Comparison of ENCODE assay signal across 10 cellular contexts in genomic region chr1:168709896-168710305, GRCh38. TPM values are rescaled to one million over a fixed set of nuclear protein-coding genes. Genes with fewer than 3 reads are reported as not detected.
DNase-seq lines count a peak whose midpoint lies in the region; ATAC-seq and TF ChIP-seq lines count a peak whose summit lies in the region.
"Had no signal": no experiment of that assay in that cellular context is flagged by ENCODE, and none has a peak within 500 bp of the region (broad histone marks: within the 10 kb centered on the region; RNA-seq: fewer than 3 reads in every experiment).

No MANE protein-coding gene starts in this region.

- TF ChIP-seq POLR2A in suprapubic skin (IDR thresholded peaks at IDR 0.05) = no peak

- TF ChIP-seq CTCF in left ventricle myocardium inferior (IDR thresholded peaks at IDR 0.05; ENCODE audit: borderline replicate concordance) (no peak), suprapubic skin (IDR thresholded peaks at IDR 0.05) (no peak)

- H3K27me3 ChIP-seq in left ventricle myocardium inferior (ENCODE audit: low read depth) = no peaks in the 10 kb centered on the region
- H3K27me3 ChIP-seq in suprapubic skin = no peaks in the 10 kb centered on the region
- no peaks in the 10 kb centered on the region for H3K27me3 ChIP-seq in CD4-positive, alpha-beta memory T cell (ENCODE audit: insufficient read depth, low read length)

- H3K4me3 Mint-ChIP-seq in activated T-helper 1 cell treated with anti-CD3 and anti-CD28 coated beads, Interleukin-12 subunit alpha, Interleukin-12 subunit beta, Interleukin-2, Interleukin-4 antibody, amounts not matched to agents 30 ng/mL and 10 ng/mL and 1 ng/mL, durations not matched to agents 14 hours and 24 hours and 36 hours = no peak overlapping the region
- no peak overlapping the region for H3K4me3 Mint-ChIP-seq in CD4-positive, alpha-beta memory T cell
- H3K4me3 Mint-ChIP-seq: H9, nephron progenitor cell had no signal

- H3K27ac ChIP-seq in left ventricle myocardium inferior (replicated peaks) = peak overlapping the region; percentile 71
- H3K27ac ChIP-seq in suprapubic skin = peak overlapping the region; percentile 66
- no peak overlapping the region for H3K27ac ChIP-seq in CD4-positive, alpha-beta memory T cell (ENCODE audit: low read depth, low read length)

- H3K9me3 ChIP-seq in left ventricle myocardium inferior (replicated peaks) (no peaks in the 10 kb centered on the region), suprapubic skin (no peaks in the 10 kb centered on the region)
- H3K9me3 ChIP-seq in CD4-positive, alpha-beta memory T cell (ENCODE audit: control insufficient read depth in 1 of 2, low read length in 2 of 2) = no peaks in the 10 kb centered on the region

- H3K36me3 ChIP-seq in left ventricle myocardium inferior (no peaks in the 10 kb centered on the region), suprapubic skin (no peaks in the 10 kb centered on the region)
- H3K36me3 ChIP-seq in CD4-positive, alpha-beta memory T cell (ENCODE audit: insufficient read depth, low read length) = no peaks in the 10 kb centered on the region

- H3K27ac Mint-ChIP-seq in activated T-helper 1 cell treated with anti-CD3 and anti-CD28 coated beads, Interleukin-12 subunit alpha, Interleukin-12 subunit beta, Interleukin-2, Interleukin-4 antibody, amounts not matched to agents 30 ng/mL and 10 ng/mL and 1 ng/mL, durations not matched to agents 14 hours and 24 hours and 36 hours = no peak overlapping the region
- no peak overlapping the region for H3K27ac Mint-ChIP-seq in CD4-positive, alpha-beta memory T cell
- H3K27ac Mint-ChIP-seq: nephron progenitor cell had no signal

- TF ChIP-seq EP300 in suprapubic skin (IDR thresholded peaks at IDR 0.05) = no peak

- WGBS in suprapubic skin = 48% methylated on average over 2 of the region's 2 CpGs

- CTCF ChIA-PET in CD4-positive, alpha-beta memory T cell (lab: Charles Lee; ENCODE audit: partially characterized antibody) = no interaction called here

- intact Hi-C loops in left ventricle myocardium inferior (cut with micrococcal nuclease) = no loop called here
- intact Hi-C loops in activated T-helper 1 cell treated with anti-CD3 and anti-CD28 coated beads, Interleukin-12 subunit alpha, Interleukin-12 subunit beta, Interleukin-2, Interleukin-4 antibody, amounts not matched to agents 30 ng/mL and 10 ng/mL and 1 ng/mL, durations not matched to agents 14 hours and 24 hours and 36 hours (cut with micrococcal nuclease) = no loop called here
- intact Hi-C loops in CD4-positive, alpha-beta memory T cell (cut with micrococcal nuclease) = no loop called here

- peaks cover 12% of the 10 kb centered on the region for H3K27me3 Mint-ChIP-seq in activated T-helper 1 cell treated with anti-CD3 and anti-CD28 coated beads, Interleukin-12 subunit alpha, Interleukin-12 subunit beta, Interleukin-2, Interleukin-4 antibody, amounts not matched to agents 30 ng/mL and 10 ng/mL and 1 ng/mL, durations not matched to agents 14 hours and 24 hours and 36 hours (ENCODE audit: insufficient read depth)
- peaks cover 6 to 10% of the 10 kb centered on the region in 2 donors for H3K27me3 Mint-ChIP-seq in CD4-positive, alpha-beta memory T cell

- H3K4me3 ChIP-seq in left ventricle myocardium inferior (peak overlapping the region; percentile 3), suprapubic skin (no peak overlapping the region)
- no peak overlapping the region for H3K4me3 ChIP-seq in CD4-positive, alpha-beta memory T cell (ENCODE audit: low read length in 2 of 2)

- H3K4me1 ChIP-seq in left ventricle myocardium inferior (peaks cover 25% of the 10 kb centered on the region), suprapubic skin (peaks cover 17% of the 10 kb centered on the region)
- H3K4me1 ChIP-seq in CD4-positive, alpha-beta memory T cell (ENCODE audit: insufficient read depth, low read length) = no peaks in the 10 kb centered on the region

- no peak for ATAC-seq in HG03280 (IDR thresholded peaks at IDR 0.05; ENCODE audit: unreplicated experiment)

- no peaks in the 10 kb centered on the region for H3K4me1 Mint-ChIP-seq in activated T-helper 1 cell treated with anti-CD3 and anti-CD28 coated beads, Interleukin-12 subunit alpha, Interleukin-12 subunit beta, Interleukin-2, Interleukin-4 antibody, amounts not matched to agents 30 ng/mL and 10 ng/mL and 1 ng/mL, durations not matched to agents 14 hours and 24 hours and 36 hours (ENCODE audit: low read depth)
- no peaks in the 10 kb centered on the region for H3K4me1 Mint-ChIP-seq in CD4-positive, alpha-beta memory T cell
- H3K4me1 Mint-ChIP-seq: H9 had no signal

- no peaks in the 10 kb centered on the region for H3K9me3 Mint-ChIP-seq in activated T-helper 1 cell treated with anti-CD3 and anti-CD28 coated beads, Interleukin-12 subunit alpha, Interleukin-12 subunit beta, Interleukin-2, Interleukin-4 antibody, amounts not matched to agents 30 ng/mL and 10 ng/mL and 1 ng/mL, durations not matched to agents 14 hours and 24 hours and 36 hours
- peaks cover 0 to 2% (median 0%) of the 10 kb centered on the region in 8 donors for H3K9me3 Mint-ChIP-seq in CD4-positive, alpha-beta memory T cell
- H3K9me3 Mint-ChIP-seq: H9, nephron progenitor cell had no signal

- no peaks in the 10 kb centered on the region for H3K36me3 Mint-ChIP-seq in activated T-helper 1 cell treated with anti-CD3 and anti-CD28 coated beads, Interleukin-12 subunit alpha, Interleukin-12 subunit beta, Interleukin-2, Interleukin-4 antibody, amounts not matched to agents 30 ng/mL and 10 ng/mL and 1 ng/mL, durations not matched to agents 14 hours and 24 hours and 36 hours (ENCODE audit: low read depth)
- no peaks in the 10 kb centered on the region for H3K36me3 Mint-ChIP-seq in CD4-positive, alpha-beta memory T cell

- DNase-seq in HPDE6-E6E7 (ENCODE audit: extremely low spot score) (peak; percentile 77), SW480 (ENCODE audit: low spot score) (peak; percentile 24), left ventricle myocardium inferior (no peak), suprapubic skin (ENCODE audit: low spot score in 2 of 2) (no peak)
- no peak for DNase-seq in activated T-helper 1 cell treated with anti-CD3 and anti-CD28 coated beads, Interleukin-12 subunit alpha, Interleukin-12 subunit beta, Interleukin-2, Interleukin-4 antibody, amounts not matched to agents 30 ng/mL and 10 ng/mL and 1 ng/mL, durations not matched to agents 14 hours and 24 hours and 36 hours (ENCODE audit: low spot score)
- no peak for DNase-seq in CD4-positive, alpha-beta memory T cell
- DNase-seq: H9, nephron progenitor cell, SHP77 treated with DMSO at 0.1 percent for 48 hours had no signal

- POLR2A ChIA-PET in CD4-positive, alpha-beta memory T cell (lab: Charles Lee; ENCODE audit: partially characterized antibody) = no interaction called here

RNA-seq across cellular contexts. Expression of gene DPT, which starts 19.1 kb away (rescaled TPM):
- total RNA-seq in left ventricle myocardium inferior = 45.6 TPM
- total RNA-seq in suprapubic skin = 10 to 100 TPM in 3 of 4 donors, 1 to 10 TPM in 1; 7.2 to 23.6 (median 14.4) TPM
- not detected in 2 replicates for total RNA-seq in activated T-helper 1 cell treated with anti-CD3 and anti-CD28 coated beads, Interleukin-12 subunit alpha, Interleukin-12 subunit beta, Interleukin-2, Interleukin-4 antibody, amounts not matched to agents 30 ng/mL and 10 ng/mL and 1 ng/mL, durations not matched to agents 14 hours and 24 hours and 36 hours
- total RNA-seq in CD4-positive, alpha-beta memory T cell = not detected
- not detected for polyA plus RNA-seq in CD4-positive, alpha-beta memory T cell
- total RNA-seq: H9 had no signal

Comparison
In these comparisons a context has a peak if more than half of its experiments do, and no peak if none do; other contexts are left out.
1. DNase-seq: peak in HPDE6-E6E7 (single experiment) and SW480 (single experiment); none in left ventricle myocardium inferior (single experiment), suprapubic skin (0 of 2), activated T-helper 1 cell treated with anti-CD3 and anti-CD28 coated beads, Interleukin-12 subunit alpha, Interleukin-12 subunit beta, Interleukin-2, Interleukin-4 antibody, amounts not matched to agents 30 ng/mL and 10 ng/mL and 1 ng/mL, durations not matched to agents 14 hours and 24 hours and 36 hours (single experiment) and CD4-positive, alpha-beta memory T cell (0 of 5).